22 cellular contexts compared by ENCODE assay signal in the genomic region with DNA sequence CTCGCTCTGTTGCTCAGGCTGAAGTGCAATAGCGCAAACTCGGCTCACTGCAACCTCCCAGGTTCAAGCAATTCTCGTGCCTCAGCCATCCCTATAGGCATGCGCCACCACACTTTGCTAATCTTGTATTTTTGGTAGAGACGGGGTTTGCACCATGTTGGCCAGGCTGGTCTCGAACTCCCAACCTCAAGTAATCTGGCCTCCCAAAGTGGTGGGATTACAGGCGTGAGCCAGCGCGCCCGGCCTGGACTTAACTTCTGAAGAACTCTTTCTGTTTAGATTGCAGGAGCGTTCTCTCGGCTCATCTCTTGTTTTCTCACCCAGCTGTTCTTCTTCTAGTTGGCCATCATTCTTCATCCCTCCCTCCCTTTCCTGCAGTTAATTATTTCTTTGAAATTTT.
"Had no signal": no experiment of that assay in that cellular context is flagged by ENCODE, and none has a peak within 500 bp of the region (broad histone marks: within the 10 kb centered on the region; RNA-seq: fewer than 3 reads in every experiment).

No MANE protein-coding gene starts in this region.

- H3K4me2 ChIP-seq: SK-N-SH had no signal

- H3K9me3 ChIP-seq: SK-N-SH had no signal

- ATAC-seq: Panc1, PC-3 had no signal

- DNase-seq: KBM-7, MV-4-11, NCI-H1048, NCI-H1105, NCI-H1417, NCI-H1436 treated with DMSO at 0.1 percent for 48 hours, NCI-H1694 treated with DMSO at 0.1 percent for 48 hours, NCI-H1930, NCI-H2081 treated with DMSO at 0.1 percent for 48 hours, NCI-H2171, NCI-H226, NCI-H446, NCI-H510A, NCI-H524 treated with DMSO at 0.1 percent for 48 hours, NCI-H69, NCI-H774, PC-3, SHP77, SK-N-SH, SW 1271 had no signal

- H3K27ac ChIP-seq: RWPE1 had no signal

- H3K9ac ChIP-seq: SK-N-SH had no signal
